Comparison of ENCODE assay signal across 25 cellular contexts in genomic region chr12:49260831-49261363, GRCh38. TPM values are rescaled to one million over a fixed set of nuclear protein-coding genes. Genes with fewer than 3 reads are reported as not detected.
DNase-seq lines count a peak whose midpoint lies in the region; ATAC-seq, FAIRE-seq and TF ChIP-seq lines count a peak whose summit lies in the region.
"Had no signal": no experiment of that assay in that cellular context is flagged by ENCODE, and none has a peak within 500 bp of the region (broad histone marks: within the 10 kb centered on the region; RNA-seq: fewer than 3 reads in every experiment).

No MANE protein-coding gene starts in this region.

- H2BK15ac ChIP-seq in IMR-90 (ENCODE audit: low read depth, low read length): peak overlapping the region; percentile 39; the same call in 1 of the 3 replicates

- H2BK120ac ChIP-seq in IMR-90 (ENCODE audit: low read depth, low read length): peak overlapping the region; percentile 65

- peak overlapping the region; percentile 27 for H3K18ac ChIP-seq in IMR-90 (ENCODE audit: low read depth, low read length)

- H3K9me3 ChIP-seq in IMR-90 (ENCODE audit: control insufficient read depth, insufficient read depth, low read length) (no peaks in the 10 kb centered on the region), ascending aorta (no peaks in the 10 kb centered on the region), keratinocyte (ENCODE audit: control insufficient read depth, low read depth, low read length) (no peaks in the 10 kb centered on the region), thoracic aorta (no peaks in the 10 kb centered on the region), colonic mucosa (no peaks in the 10 kb centered on the region)
- H3K9me3 ChIP-seq: gastroesophageal sphincter had no signal

- dilution Hi-C loops in IMR-90 (cut with HindIII; ENCODE audit: low sequenced_read_pairs, unreplicated experiment): no loop called here
- dilution Hi-C loops in keratinocyte (cut with MboI; ENCODE audit: extremely low pct_ligation_motif_present, low sequenced_read_pairs): no loop called here

- FAIRE-seq in keratinocyte (lab: Jason Lieb, UNC) (no peak), GM12891 (lab: Jason Lieb, UNC) (no peak)
- FAIRE-seq: H54 had no signal

- no peaks in the 10 kb centered on the region; the same call in 1 of the 2 replicates for H3K36me3 ChIP-seq in IMR-90 (ENCODE audit: control insufficient read depth, insufficient read depth, low read length)
- H3K36me3 ChIP-seq in ascending aorta: no peaks in the 10 kb centered on the region
- peaks cover 0 to 3% of the 10 kb centered on the region in 2 experiments for H3K36me3 ChIP-seq in keratinocyte (ENCODE audit: control insufficient read depth in 2 of 2, extremely low read depth in 1 of 2, insufficient read depth in 2 of 2, low read length in 2 of 2)
- H3K36me3 ChIP-seq in thoracic aorta: no peaks in the 10 kb centered on the region
- no peaks in the 10 kb centered on the region for H3K36me3 ChIP-seq in colonic mucosa
- H3K36me3 ChIP-seq: gastroesophageal sphincter had no signal

- H3K4me3 ChIP-seq in IMR-90 (ENCODE audit: insufficient read depth, low read depth, low read length) (no peak overlapping the region), ascending aorta (no peak overlapping the region), keratinocyte (ENCODE audit: control insufficient read depth in 2 of 3, extremely low read depth in 1 of 3, insufficient read depth in 2 of 3, low read depth in 1 of 3, low read length in 3 of 3) (no peak overlapping the region), thoracic aorta (no peak overlapping the region), colonic mucosa (no peak overlapping the region)
- H3K4me3 ChIP-seq: gastroesophageal sphincter had no signal

- peak overlapping the region; percentile 71 for H3K4ac ChIP-seq in IMR-90 (ENCODE audit: low read depth, low read length)

- H3K27ac ChIP-seq in IMR-90 (ENCODE audit: insufficient read depth, low read length): peak overlapping the region; percentile 36; the same call in 1 of the 2 replicates
- peak overlapping the region; percentile 70 to 72 for H3K27ac ChIP-seq in ascending aorta
- H3K27ac ChIP-seq in keratinocyte (ENCODE audit: control insufficient read depth, insufficient read depth, low read length): peak overlapping the region; percentile 54
- peak overlapping the region; percentile 24 to 68 for H3K27ac ChIP-seq in thoracic aorta
- no peak overlapping the region for H3K27ac ChIP-seq in colonic mucosa
- H3K27ac ChIP-seq: parathyroid adenoma had no signal

- no peak overlapping the region for H2AK9ac ChIP-seq in IMR-90 (replicated peaks; ENCODE audit: low read depth, low read length, poor library complexity)

- peak overlapping the region; percentile 93 for H2BK5ac ChIP-seq in IMR-90 (ENCODE audit: low read depth, low read length, poor library complexity, severe bottlenecking)

- 95% methylated on average over 3 of the region's 10 CpGs; no CpG with 5 or more reads in 1 of the 2 experiments for WGBS in IMR-90 (ENCODE audit: extremely low coverage in 2 of 2, insufficient read length in 1 of 2), 2 experiments

- H3K79me2 ChIP-seq in keratinocyte (ENCODE audit: control insufficient read depth, insufficient read depth, low read length): peaks cover 14% of the 10 kb centered on the region
- H3K79me2 ChIP-seq: parathyroid adenoma had no signal

- H4K91ac ChIP-seq in IMR-90 (ENCODE audit: insufficient read depth, low read depth, low read length): peak overlapping the region; percentile 43; the same call in 1 of the 2 replicates

- peaks cover 9 to 60% of the 10 kb centered on the region in 2 experiments for H3K79me1 ChIP-seq in IMR-90 (ENCODE audit: low read depth in 1 of 2, low read length in 2 of 2)

- CTCF ChIA-PET in IMR-90 (lab: Yijun Ruan, JAX): interaction anchor here (0.6 kb wide), 2 partner anchors 149 to 194 kb away, joined by 3 to 5 read pairs; no protein-coding TSS in a partner anchor

- peak overlapping the region; percentile 75 for H2BK20ac ChIP-seq in IMR-90 (ENCODE audit: low read depth, low read length)

- H4K20me1 ChIP-seq in IMR-90 (ENCODE audit: insufficient read depth, low read length): peaks cover 14% of the 10 kb centered on the region
- peaks cover 5% of the 10 kb centered on the region for H4K20me1 ChIP-seq in keratinocyte (ENCODE audit: control insufficient read depth, extremely low read depth, insufficient read depth, low read length)

- H3K9me1 ChIP-seq in IMR-90 (ENCODE audit: insufficient read depth, low read length) (peaks cover 20% of the 10 kb centered on the region; the same call in 1 of the 2 replicates), keratinocyte (ENCODE audit: control insufficient read depth, extremely low read depth, insufficient read depth, low read length) (no peaks in the 10 kb centered on the region)

- intact Hi-C loops in IMR-90 (cut with micrococcal nuclease) (loop anchor here (10.0 kb wide), 1 partner anchor 126 kb away; the partner anchor contains the start of gene TUBA1B), ascending aorta (cut with DNase I) (loop anchor here (10.0 kb wide), 1 partner anchor 546 kb away; the partner anchor contains the start of gene CCNT1), colonic mucosa (cut with DNase I) (no loop called here)

- H3K4me2 ChIP-seq in IMR-90 (ENCODE audit: low read depth, low read length) (peak overlapping the region; percentile 28; the same call in 1 of the 2 replicates), keratinocyte (ENCODE audit: control insufficient read depth, extremely low read depth, insufficient read depth, low read depth, low read length) (peak overlapping the region; percentile 25)

- H4K5ac ChIP-seq in IMR-90 (ENCODE audit: low read depth, low read length): peak overlapping the region; percentile 30; the same call in 1 of the 2 replicates

- no peak for TF ChIP-seq RAD21 in IMR-90 (IDR thresholded peaks at IDR 0.05; ENCODE audit: low read length)

- in situ Hi-C loops in IMR-90 (cut with MboI; ENCODE audit: low sequenced_read_pairs): no loop called here

- no peak overlapping the region for H3K56ac ChIP-seq in IMR-90 (ENCODE audit: extremely low read depth, insufficient read depth, low read length)

- peak overlapping the region; percentile 88 for H3K14ac ChIP-seq in IMR-90 (replicated peaks; ENCODE audit: low read depth, low read length)

- TF ChIP-seq CTCF in IMR-90 (conservative IDR thresholded peaks at IDR 0.05; ENCODE audit: low read depth, low read length) (no peak), ascending aorta (IDR thresholded peaks at IDR 0.05) (no peak), keratinocyte (optimal IDR thresholded peaks at IDR 0.05 in 1 of 3, IDR thresholded peaks at IDR 0.05 in 1 of 3, conservative IDR thresholded peaks at IDR 0.05 in 1 of 3; ENCODE audit: extremely low read depth in 1 of 3, insufficient read depth in 2 of 3, low read length in 3 of 3) (no peak), thoracic aorta (IDR thresholded peaks at IDR 0.05) (no peak), colonic mucosa (IDR thresholded peaks at IDR 0.05) (no peak)

- peaks cover 15% of the 10 kb centered on the region for H3K4me1 ChIP-seq in IMR-90 (ENCODE audit: control insufficient read depth, insufficient read depth, low read length)
- H3K4me1 ChIP-seq in ascending aorta: peaks cover 5 to 13% of the 10 kb centered on the region in 2 donors
- peaks cover 35% of the 10 kb centered on the region for H3K4me1 ChIP-seq in keratinocyte (ENCODE audit: control insufficient read depth, extremely low read depth, insufficient read depth, low read length)
- peaks cover 15 to 39% of the 10 kb centered on the region in 2 donors for H3K4me1 ChIP-seq in thoracic aorta (ENCODE audit: control insufficient read depth in 1 of 2, low read depth in 2 of 2)
- no peaks in the 10 kb centered on the region for H3K4me1 ChIP-seq in colonic mucosa
- H3K4me1 ChIP-seq: parathyroid adenoma had no signal

- peak overlapping the region; percentile 21; the same call in 1 of the 2 replicates for H3K9ac ChIP-seq in IMR-90 (ENCODE audit: low read depth, low read length)
- H3K9ac ChIP-seq in keratinocyte (ENCODE audit: control insufficient read depth, extremely low read depth, insufficient read depth, low read length): peak overlapping the region; percentile 28
- H3K9ac ChIP-seq in colonic mucosa (ENCODE audit: low read depth in 2 of 2, low read length in 2 of 2): no peak overlapping the region
- H3K9ac ChIP-seq: parathyroid adenoma had no signal

- H3K23ac ChIP-seq in IMR-90 (ENCODE audit: low read depth, low read length): peak overlapping the region; percentile 54; the same call in 1 of the 2 replicates

- DNase-seq in IMR-90: no peak
- no peak for DNase-seq in ascending aorta (ENCODE audit: low spot score in 2 of 2)
- DNase-seq in keratinocyte (ENCODE audit: low read depth, low spot score): no peak
- DNase-seq in thoracic aorta (ENCODE audit: low spot score): no peak
- DNase-seq in colonic mucosa: no peak
- DNase-seq in GM12891 (ENCODE audit: insufficient read length, low spot score): no peak
- DNase-seq in NCI-H2029 treated with DMSO at 0.1 percent for 48 hours (lab: John Stamatoyannopoulos, UW): no peak
- DNase-seq: activated CD4-positive, alpha-beta T cell treated with anti-CD3 and anti-CD28 coated beads for 36 hours; activated naive CD4-positive, alpha-beta T cell treated with anti-CD3 and anti-CD28 coated beads, Interleukin-2, amount 10 ng/mL, durations not matched to agents 7 days and 5 days; activated T-cell treated with anti-CD3 and anti-CD28 coated beads, Interleukin-2, amount 50 U/mL, for 48 hours; CD8-positive, alpha-beta memory T cell; DMS153; Karpas-422; naive thymus-derived CD4-positive, alpha-beta T cell; NCI-H1694 treated with DMSO at 0.1 percent for 48 hours; NCI-H774; SHP77 treated with DMSO at 0.1 percent for 48 hours; stimulated activated CD8-positive, alpha-beta memory T cell treated with anti-CD3 and anti-CD28 coated beads, Interleukin-4, amount 100 ng/mL, for 48 hours had no signal

- H2AK5ac ChIP-seq in IMR-90 (ENCODE audit: low read depth, low read length): peak overlapping the region; percentile 63; the same call in 1 of the 2 replicates

- POLR2A ChIA-PET in IMR-90 (lab: Charles Lee; ENCODE audit: unreplicated experiment): no interaction called here

- TF ChIP-seq POLR2A in IMR-90 (IDR thresholded peaks at IDR 0.05; ENCODE audit: low read depth, low read length) (no peak), GM12891 (IDR thresholded peaks at IDR 0.05; ENCODE audit: low read depth, low read length) (no peak)

- peak overlapping the region in 1 of 2 experiments; percentile 18; a peak in 1 of 4 replicates for H4K8ac ChIP-seq in IMR-90 (ENCODE audit: low read depth in 2 of 2, low read length in 2 of 2)

- no peak for ATAC-seq in IMR-90 (ENCODE audit: low read depth)
- ATAC-seq in thoracic aorta (ENCODE audit: insufficient number of reproducible peaks, low FRiP score, low read depth): no peak
- ATAC-seq in HG02981 (IDR thresholded peaks at IDR 0.05; ENCODE audit: unreplicated experiment): no peak
- ATAC-seq: activated CD4-positive, alpha-beta T cell treated with anti-CD3 and anti-CD28 coated beads for 36 hours; gastroesophageal sphincter; naive thymus-derived CD4-positive, alpha-beta T cell; sciatic nerve had no signal

- H2AFZ ChIP-seq in IMR-90 (replicated peaks; ENCODE audit: low read length, poor library complexity) (no peak overlapping the region), keratinocyte (ENCODE audit: control insufficient read depth, low read length) (no peak overlapping the region)
- H2AFZ ChIP-seq: parathyroid adenoma had no signal

- no TSS peak for BruUV-seq in IMR-90 (replicated peaks; lab: Mats Ljungman, UMichigan)

- no peaks in the 10 kb centered on the region for H3K27me3 ChIP-seq in IMR-90 (ENCODE audit: control insufficient read depth, insufficient read depth, low read length)
- H3K27me3 ChIP-seq in ascending aorta: no peaks in the 10 kb centered on the region
- no peaks in the 10 kb centered on the region for H3K27me3 ChIP-seq in keratinocyte (ENCODE audit: control insufficient read depth, extremely low read depth, insufficient read depth, low read length)
- no peaks in the 10 kb centered on the region for H3K27me3 ChIP-seq in thoracic aorta (replicated peaks; ENCODE audit: insufficient read depth)
- H3K27me3 ChIP-seq in colonic mucosa: no peaks in the 10 kb centered on the region
- H3K27me3 ChIP-seq: gastroesophageal sphincter had no signal

RNA-seq across cellular contexts. Expression of gene TUBA1C, which starts 4.0 kb away (rescaled TPM):
- 1,144 and 1,420 TPM in 2 replicates for total RNA-seq in IMR-90 (2012; rRNA removed)
- 2,555 and 2,715 TPM in 2 replicates for polyA plus RNA-seq in IMR-90 (2012; rRNA removed)
- 1,691 and 2,161 TPM in 2 replicates for polyA plus RNA-seq in IMR-90 (2012; cell fraction: cytosol; rRNA removed)
- polyA plus RNA-seq in IMR-90 (2012; cell fraction: nucleus; rRNA removed; ENCODE audit: low replicate concordance): 639 and 1,093 TPM in 2 replicates
- 370 TPM for total RNA-seq in ascending aorta
- polyA plus RNA-seq in keratinocyte: 1,709 to 2,744 TPM (median 1,922 TPM) in 3 replicates
- 114 TPM for polyA plus RNA-seq in keratinocyte (2011; ENCODE audit: low read depth)
- polyA plus RNA-seq in keratinocyte (2011; cell fraction: cytosol; rRNA removed): 1,615 and 1,811 TPM in 2 replicates
- 1,728 and 2,016 TPM in 2 replicates for polyA plus RNA-seq in keratinocyte (2011; cell fraction: nucleus; rRNA removed)
- 503 and 904 TPM in 2 replicates for polyA plus RNA-seq in keratinocyte (2012; ENCODE audit: low replicate concordance)
- polyA minus RNA-seq in keratinocyte: 2,940 to 3,265 TPM (median 3,131 TPM) in 3 replicates
- 727 TPM for polyA minus RNA-seq in keratinocyte (2011; cell fraction: cytosol; rRNA and poly(A)+ RNA removed)
- 648 and 768 TPM in 2 replicates for polyA minus RNA-seq in keratinocyte (2011; cell fraction: nucleus; rRNA and poly(A)+ RNA removed)
- total RNA-seq in thoracic aorta: 100 to 1,000 TPM; 239 to 277 TPM
- 100 to 1,000 TPM; 183 to 368 TPM for total RNA-seq in colonic mucosa
- polyA plus RNA-seq in GM12891 (2012; ENCODE audit: low read depth, missing spikeins): 238 TPM

RNA-seq across cellular contexts. Expression of gene PRPH, which starts 34.0 kb away (rescaled TPM):
- total RNA-seq in IMR-90 (2012; rRNA removed) (not detected in 2 replicates), ascending aorta (not detected), thoracic aorta (1 to 10 TPM in 1 of 2 donors, not detected in 1; 2.5 TPM), colonic mucosa (10 to 100 TPM in 1 of 2 donors, 1 to 10 TPM in 1; 3.9 to 21.9 TPM)
- polyA plus RNA-seq in IMR-90 (2012; rRNA removed) (not detected in 2 replicates), keratinocyte (0.05 to 0.11 TPM (median 0.08 TPM) in 3 replicates)
- polyA plus RNA-seq in IMR-90 (2012; cell fraction: cytosol; rRNA removed): 0.02 TPM in 1 of 2 replicates, not detected in the other
- 0.29 and 0.49 TPM in 2 replicates for polyA plus RNA-seq in IMR-90 (2012; cell fraction: nucleus; rRNA removed; ENCODE audit: low replicate concordance)
- not detected for polyA plus RNA-seq in keratinocyte (2011; ENCODE audit: low read depth)
- polyA plus RNA-seq in keratinocyte (2011; cell fraction: cytosol; rRNA removed): not detected in 2 replicates
- polyA plus RNA-seq in keratinocyte (2011; cell fraction: nucleus; rRNA removed): 0.10 TPM in 1 of 2 replicates, not detected in the other
- polyA plus RNA-seq in keratinocyte (2012; ENCODE audit: low replicate concordance): not detected in 2 replicates
- polyA minus RNA-seq in keratinocyte: not detected in 3 replicates
- not detected for polyA minus RNA-seq in keratinocyte (2011; cell fraction: cytosol; rRNA and poly(A)+ RNA removed)
- polyA minus RNA-seq in keratinocyte (2011; cell fraction: nucleus; rRNA and poly(A)+ RNA removed): not detected in 2 replicates
- polyA plus RNA-seq in GM12891 (2012; ENCODE audit: low read depth, missing spikeins): 0.08 TPM
- total RNA-seq: activated CD4-positive, alpha-beta T cell treated with anti-CD3 and anti-CD28 coated beads for 36 hours; activated CD8-positive, alpha-beta memory T cell treated with anti-CD3 and anti-CD28 coated beads for 36 hours; CD8-positive, alpha-beta memory T cell; naive thymus-derived CD4-positive, alpha-beta T cell; T-helper 1 cell treated with Interleukin-12 subunit alpha and Interleukin-12 subunit beta and Interleukin-4 antibody, amounts not matched to agents 30 ng/mL and 1 ng/mL, for 36 hours had no signal
- polyA plus RNA-seq: CD8-positive, alpha-beta memory T cell; naive thymus-derived CD4-positive, alpha-beta T cell had no signal

Comparison
In these comparisons a context has a peak if more than half of its experiments do, and no peak if none do; other contexts are left out.
1. H3K9ac ChIP-seq: peak in IMR-90 (single experiment) and keratinocyte (single experiment); none in colonic mucosa (0 of 2).